Comparison of ENCODE assay signal across 16 cellular contexts in genomic region chr18:76455015-76455676, GRCh38. TPM values are rescaled to one million over a fixed set of nuclear protein-coding genes. Genes with fewer than 3 reads are reported as not detected.
DNase-seq lines count a peak whose midpoint lies in the region; ATAC-seq, FAIRE-seq and TF ChIP-seq lines count a peak whose summit lies in the region.
"Had no signal": no experiment of that assay in that cellular context is flagged by ENCODE, and none has a peak within 500 bp of the region (broad histone marks: within the 10 kb centered on the region; RNA-seq: fewer than 3 reads in every experiment).

No MANE protein-coding gene starts in this region.

- no peak for DNase-seq in AG04450 (ENCODE audit: low read depth, low spot score)
- DNase-seq in HFFc6 = no peak
- DNase-seq in psoas muscle = no peak
- no peak for DNase-seq in frontal cortex (ENCODE audit: low spot score in 2 of 2)
- DNase-seq in hippocampal formation (lab: John Stamatoyannopoulos, UW) = no peak
- DNase-seq in globus pallidus (ENCODE audit: low spot score) = no peak
- DNase-seq in NCI-H524 treated with DMSO at 0.1 percent for 48 hours (lab: John Stamatoyannopoulos, UW) = no peak
- DNase-seq: activated CD4-positive, CD25-positive, alpha-beta regulatory T cell; activated naive CD4-positive, alpha-beta T cell treated with anti-CD3 and anti-CD28 coated beads for 36 hours; Caco-2; colonic mucosa; immature natural killer cell; NCI-H1930 had no signal

- no peak for TF ChIP-seq POLR2A in gastroesophageal sphincter (IDR thresholded peaks at IDR 0.05)

- H3K36me3 Mint-ChIP-seq in HFFc6 (ENCODE audit: low read depth) = peaks cover 17% of the 10 kb centered on the region

- intact Hi-C loops in psoas muscle (cut with DNase I) = loop anchor here in 1 of 2 donors (5.0 kb wide), 1 partner anchor 37 kb away; no protein-coding TSS in a partner anchor

- peaks cover 3% of the 10 kb centered on the region for H3K27me3 Mint-ChIP-seq in HFFc6 (ENCODE audit: insufficient read depth)
- H3K27me3 Mint-ChIP-seq: naive thymus-derived CD8-positive, alpha-beta T cell had no signal

- H3K9me3 ChIP-seq in AG04450 (ENCODE audit: control insufficient read depth, insufficient read depth, low read length) = no peaks in the 10 kb centered on the region; the same call in 1 of the 2 replicates
- H3K9me3 ChIP-seq in gastroesophageal sphincter = no peaks in the 10 kb centered on the region
- H3K9me3 ChIP-seq in psoas muscle = no peaks in the 10 kb centered on the region
- H3K9me3 ChIP-seq: Caco-2, colonic mucosa had no signal

- no peak for FAIRE-seq in frontal cortex (lab: Jason Lieb, UNC)

- H3K27me3 ChIP-seq in AG04450 (ENCODE audit: control insufficient read depth, insufficient read depth, low read length) (no peaks in the 10 kb centered on the region), gastroesophageal sphincter (no peaks in the 10 kb centered on the region), psoas muscle (ENCODE audit: insufficient read depth in 3 of 3, low read length in 2 of 3) (no peaks in the 10 kb centered on the region)
- H3K27me3 ChIP-seq: colonic mucosa had no signal

- H3K4me1 Mint-ChIP-seq in HFFc6 (ENCODE audit: low read depth) = peaks cover 99% of the 10 kb centered on the region

- no peak for TF ChIP-seq CTCF in AG04450 (IDR thresholded peaks at IDR 0.05; ENCODE audit: low read depth, low read length)
- TF ChIP-seq CTCF in HFFc6 (IDR thresholded peaks at IDR 0.05) = no peak
- no peak for TF ChIP-seq CTCF in gastroesophageal sphincter (IDR thresholded peaks at IDR 0.05)
- no peak for TF ChIP-seq CTCF in psoas muscle (IDR thresholded peaks at IDR 0.05)

- 25 to 52% methylated on average over 5 to 7 of the region's 7 CpGs for WGBS in gastroesophageal sphincter (ENCODE audit: low coverage in 1 of 2), 2 donors
- WGBS in psoas muscle, 3 donors = 42 to 63% (median 46%) methylated on average over 7 of the region's 7 CpGs

- H3K27ac Mint-ChIP-seq in HFFc6 = peak overlapping the region; percentile 58
- H3K27ac Mint-ChIP-seq: activated naive CD4-positive, alpha-beta T cell treated with anti-CD3 and anti-CD28 coated beads for 36 hours had no signal

- peak overlapping the region; percentile 20; the same call in 1 of the 2 replicates for H3K4me3 Mint-ChIP-seq in HFFc6
- H3K4me3 Mint-ChIP-seq: activated naive CD4-positive, alpha-beta T cell treated with anti-CD3 and anti-CD28 coated beads for 36 hours; immature natural killer cell; naive thymus-derived CD8-positive, alpha-beta T cell had no signal

- no peak for TF ChIP-seq EP300 in gastroesophageal sphincter (IDR thresholded peaks at IDR 0.05)

- CTCF ChIA-PET in AG04450 (lab: Charles Lee) = no interaction called here

- H3K4me1 ChIP-seq in gastroesophageal sphincter = peaks cover 0 to 94% (median 31%) of the 10 kb centered on the region in 3 donors
- peaks cover 63% of the 10 kb centered on the region for H3K4me1 ChIP-seq in psoas muscle
- H3K4me1 ChIP-seq: colonic mucosa had no signal

- H3K4me3 ChIP-seq in AG04450 (ENCODE audit: low read depth, low read length) = no peak overlapping the region
- no peak overlapping the region for H3K4me3 ChIP-seq in gastroesophageal sphincter
- no peak overlapping the region for H3K4me3 ChIP-seq in psoas muscle
- H3K4me3 ChIP-seq: colonic mucosa, lung had no signal

- no peaks in the 10 kb centered on the region for H3K9me3 Mint-ChIP-seq in HFFc6
- H3K9me3 Mint-ChIP-seq: activated naive CD4-positive, alpha-beta T cell treated with anti-CD3 and anti-CD28 coated beads for 36 hours; immature natural killer cell; naive thymus-derived CD8-positive, alpha-beta T cell had no signal

- H3K36me3 ChIP-seq in gastroesophageal sphincter = peaks cover 0 to 5% of the 10 kb centered on the region in 2 donors
- no peaks in the 10 kb centered on the region for H3K36me3 ChIP-seq in psoas muscle (ENCODE audit: insufficient read depth in 1 of 2, low read depth in 1 of 2)
- H3K36me3 ChIP-seq: colonic mucosa had no signal

- H3K27ac ChIP-seq in AG04450 (ENCODE audit: low read depth, low read length) (peak overlapping the region; percentile 2), gastroesophageal sphincter (peak overlapping the region in 3 of 4 donors; percentile 48 to 52 (median 52)), psoas muscle (peak overlapping the region; percentile 93)
- H3K27ac ChIP-seq: colonic mucosa had no signal

- POLR2A ChIA-PET in AG04450 (lab: Yijun Ruan, JAX) = interaction anchor here (0.9 kb wide), 1 partner anchor 99 kb away, joined by 3 read pairs; no protein-coding TSS in a partner anchor

- no peak for ATAC-seq in gastroesophageal sphincter
- no peak for ATAC-seq in psoas muscle
- ATAC-seq: naive thymus-derived CD8-positive, alpha-beta T cell had no signal

RNA-seq across cellular contexts. Expression of gene ZNF516, which starts 39.9 kb away (rescaled TPM):
- 15.0 and 15.5 TPM in 2 replicates for polyA plus RNA-seq in AG04450 (2011; rRNA removed)
- 46.5 and 50.4 TPM in 2 replicates for polyA minus RNA-seq in AG04450 (2011; rRNA and poly(A)+ RNA removed)
- total RNA-seq in HFFc6 (2021; fragmentation: NEBNext Ultra II Directional; extraction: Animal tissue kit (Norgen Biotek cat#: 25700)) = 10 to 100 TPM; 34.6 to 52.2 (median 42.2) TPM
- total RNA-seq in gastroesophageal sphincter = 10 to 100 TPM; 17.8 to 43.8 (median 29.9) TPM
- total RNA-seq in psoas muscle = 10 to 100 TPM in 3 of 4 donors, 1 to 10 TPM in 1; 9.6 to 20.6 (median 17.2) TPM
- 1 to 10 TPM; 2.4 to 8.1 (median 2.7) TPM for polyA plus RNA-seq in psoas muscle
- 14.3 TPM for total RNA-seq in frontal cortex

Comparison
In these comparisons a context has a peak if more than half of its experiments do, and no peak if none do; other contexts are left out.
1. H3K27ac ChIP-seq: peak in every context shown above with its lines; median percentile 93 in psoas muscle; 52 in gastroesophageal sphincter; 2 in AG04450.